ENCODE assay signal across 23 cellular contexts in genomic region chr16:79288046-79288445, GRCh38.
A peak's percentile ranks its signal among the peaks of the same experiment; 100 is the strongest.
DNase-seq lines count a peak whose midpoint lies in the region; ATAC-seq and TF ChIP-seq lines count a peak whose summit lies in the region.
"Had no signal": no experiment of that assay in that cellular context is flagged by ENCODE, and none has a peak within 500 bp of the region (broad histone marks: within the 10 kb centered on the region; RNA-seq: fewer than 3 reads in every experiment).

No MANE protein-coding gene starts in this region.

- ATAC-seq in natural killer cell (peak in 2 of 3 donors; percentile 30 to 45), HG02759 (IDR thresholded peaks at IDR 0.05; ENCODE audit: unreplicated experiment) (no peak)
- ATAC-seq: gastroesophageal sphincter had no signal

- H3K9me3 ChIP-seq in SJCRH30 (replicated peaks), result no peaks in the 10 kb centered on the region
- H3K9me3 ChIP-seq: esophagus squamous epithelium, gastroesophageal sphincter, lower lobe of right lung, prostate gland, SK-N-SH had no signal

- no peaks in the 10 kb centered on the region for H3K9me3 Mint-ChIP-seq in activated naive CD4-positive, alpha-beta T cell treated with anti-CD3 and anti-CD28 coated beads, Interleukin-2, amount 50 U/mL, for 24 hours
- H3K9me3 Mint-ChIP-seq in activated naive CD4-positive, alpha-beta T cell treated with anti-CD3 and anti-CD28 coated beads, Interleukin-2, amount 10 ng/mL, durations not matched to agents 7 days and 5 days, result no peaks in the 10 kb centered on the region
- H3K9me3 Mint-ChIP-seq in natural killer cell, result no peaks in the 10 kb centered on the region
- H3K9me3 Mint-ChIP-seq: activated T-cell treated with anti-CD3 and anti-CD28 coated beads, Interleukin-2, amount 50 U/mL, for 4 hours; CD4-positive, alpha-beta T cell; H9; T-helper 2 cell treated with Interferon-gamma antibody and Interleukin-4, amounts not matched to agents 5 μg/mL and 100 μg/mL, for 36 hours had no signal

- no peaks in the 10 kb centered on the region for H3K36me3 ChIP-seq in SJCRH30
- H3K36me3 ChIP-seq: esophagus squamous epithelium, gastroesophageal sphincter, lower lobe of right lung, prostate gland had no signal

- peaks cover 23% of the 10 kb centered on the region for H3K4me1 ChIP-seq in SJCRH30
- H3K4me1 ChIP-seq: prostate gland had no signal

- DNase-seq in activated naive CD4-positive, alpha-beta T cell treated with anti-CD3 and anti-CD28 coated beads, Interleukin-2, amount 10 ng/mL, durations not matched to agents 7 days and 5 days, result no peak
- peak; percentile 19 for DNase-seq in ELF-1 (ENCODE audit: low read depth, low spot score)
- DNase-seq in SJCRH30, result no peak
- no peak for DNase-seq in natural killer cell
- no peak for DNase-seq in NCI-H2107 treated with DMSO at 0.1 percent for 48 hours (lab: John Stamatoyannopoulos, UW; ENCODE audit: unreplicated experiment)
- DNase-seq in COLO668 (lab: John Stamatoyannopoulos, UW; ENCODE audit: unreplicated experiment), result no peak
- DNase-seq: activated CD8-positive, alpha-beta memory T cell treated with anti-CD3 and anti-CD28 coated beads for 24 hours; activated T-cell treated with anti-CD3 and anti-CD28 coated beads, Interleukin-2, amount 50 U/mL, for 4 hours; CD4-positive, alpha-beta T cell; esophagus squamous epithelium; H9; IMR-90; lower lobe of right lung; NCI-H524; SK-N-SH; stimulated activated naive CD4-positive, alpha-beta T cell had no signal

- peak overlapping the region; percentile 94 for H3K27ac ChIP-seq in SJCRH30
- H3K27ac ChIP-seq: gastroesophageal sphincter, lower lobe of right lung, prostate gland had no signal

- H3K4me3 Mint-ChIP-seq in activated naive CD4-positive, alpha-beta T cell treated with anti-CD3 and anti-CD28 coated beads, Interleukin-2, amount 50 U/mL, for 24 hours, result peak overlapping the region; percentile 34
- H3K4me3 Mint-ChIP-seq in activated naive CD4-positive, alpha-beta T cell treated with anti-CD3 and anti-CD28 coated beads, Interleukin-2, amount 10 ng/mL, durations not matched to agents 7 days and 5 days, result no peak overlapping the region
- H3K4me3 Mint-ChIP-seq in natural killer cell, result peak overlapping the region; percentile 33
- H3K4me3 Mint-ChIP-seq: H9, WTC11 had no signal

- TF ChIP-seq CTCF in natural killer cell (IDR thresholded peaks at IDR 0.05), result no peak

- intact Hi-C loops in natural killer cell (cut with micrococcal nuclease), result no loop called here

- no peaks in the 10 kb centered on the region for H3K27me3 Mint-ChIP-seq in activated naive CD4-positive, alpha-beta T cell treated with anti-CD3 and anti-CD28 coated beads, Interleukin-2, amount 50 U/mL, for 24 hours
- peaks cover 21% of the 10 kb centered on the region for H3K27me3 Mint-ChIP-seq in activated naive CD4-positive, alpha-beta T cell treated with anti-CD3 and anti-CD28 coated beads, Interleukin-2, amount 10 ng/mL, durations not matched to agents 7 days and 5 days
- peaks cover 0 to 10% of the 10 kb centered on the region in 2 donors for H3K27me3 Mint-ChIP-seq in natural killer cell (ENCODE audit: low read depth in 2 of 2)
- H3K27me3 Mint-ChIP-seq: CD4-positive, alpha-beta T cell had no signal

- H3K4me1 Mint-ChIP-seq in activated naive CD4-positive, alpha-beta T cell treated with anti-CD3 and anti-CD28 coated beads, Interleukin-2, amount 50 U/mL, for 24 hours, result peaks cover 25% of the 10 kb centered on the region
- peaks cover 38% of the 10 kb centered on the region for H3K4me1 Mint-ChIP-seq in activated naive CD4-positive, alpha-beta T cell treated with anti-CD3 and anti-CD28 coated beads, Interleukin-2, amount 10 ng/mL, durations not matched to agents 7 days and 5 days
- peaks cover 6 to 27% of the 10 kb centered on the region in 2 donors for H3K4me1 Mint-ChIP-seq in natural killer cell

- no peak overlapping the region for H3K27ac Mint-ChIP-seq in activated naive CD4-positive, alpha-beta T cell treated with anti-CD3 and anti-CD28 coated beads, Interleukin-2, amount 50 U/mL, for 24 hours
- H3K27ac Mint-ChIP-seq in activated naive CD4-positive, alpha-beta T cell treated with anti-CD3 and anti-CD28 coated beads, Interleukin-2, amount 10 ng/mL, durations not matched to agents 7 days and 5 days, result no peak overlapping the region
- no peak overlapping the region for H3K27ac Mint-ChIP-seq in natural killer cell
- H3K27ac Mint-ChIP-seq: H9, WTC11 had no signal

- H3K4me3 ChIP-seq in SJCRH30, result no peak overlapping the region
- H3K4me3 ChIP-seq: prostate gland had no signal

- CTCF ChIA-PET in activated naive CD4-positive, alpha-beta T cell treated with anti-CD3 and anti-CD28 coated beads, Interleukin-2, amount 10 ng/mL, durations not matched to agents 7 days and 5 days (lab: Charles Lee), result interaction anchor here (0.8 to 1.4 kb wide), 3 partner anchors 14 to 127 kb away, joined by 3 read pairs; no protein-coding TSS in a partner anchor

- no peaks in the 10 kb centered on the region for H3K27me3 ChIP-seq in SJCRH30

- no peaks in the 10 kb centered on the region for H3K36me3 Mint-ChIP-seq in activated naive CD4-positive, alpha-beta T cell treated with anti-CD3 and anti-CD28 coated beads, Interleukin-2, amount 50 U/mL, for 24 hours
- no peaks in the 10 kb centered on the region for H3K36me3 Mint-ChIP-seq in activated naive CD4-positive, alpha-beta T cell treated with anti-CD3 and anti-CD28 coated beads, Interleukin-2, amount 10 ng/mL, durations not matched to agents 7 days and 5 days
- no peaks in the 10 kb centered on the region for H3K36me3 Mint-ChIP-seq in natural killer cell
- H3K36me3 Mint-ChIP-seq: brain, WTC11 had no signal
